Comparison of ENCODE assay signal across 8 cellular contexts in genomic region chr1:225999912-226000337, GRCh38. TPM values are rescaled to one million over a fixed set of nuclear protein-coding genes. Genes with fewer than 3 reads are reported as not detected.
A peak's percentile ranks its signal among the peaks of the same experiment; 100 is the strongest.
DNase-seq lines count a peak whose midpoint lies in the region; ATAC-seq, FAIRE-seq and TF ChIP-seq lines count a peak whose summit lies in the region.

No MANE protein-coding gene starts in this region.

- POLR2A ChIA-PET in Caco-2 (lab: Charles Lee): interaction anchor here (0.5 to 1.4 kb wide), 8 partner anchors 11 to 222 kb away, joined by 4 to 34 read pairs (median 7); partner anchors contain the start of genes H3-3A, PYCR2 and SRP9

- 28% methylated on average over 10 of the region's 10 CpGs for WGBS in prostate gland

- TSS peak; percentile 99 for BruUV-seq in Caco-2 (replicated peaks; lab: Mats Ljungman, UMichigan)

- H3K36me3 ChIP-seq in Caco-2 (ENCODE audit: control insufficient read depth, insufficient read depth, low read length) (no peaks in the 10 kb centered on the region), prostate gland (no peaks in the 10 kb centered on the region)

- peaks cover 13% of the 10 kb centered on the region for H3K4me1 Mint-ChIP-seq in Caco-2 (ENCODE audit: low read depth, unreplicated experiment)

- DNase-seq in Caco-2: no peak
- peak; percentile 27 for DNase-seq in T-helper 22 cell (ENCODE audit: low read depth)
- peak; percentile 26 for DNase-seq in fibroblast of gingiva (ENCODE audit: low read depth)
- DNase-seq in prostate gland (ENCODE audit: low spot score): no peak
- no peak for DNase-seq in urothelium cell line (ENCODE audit: low spot score)
- no peak for DNase-seq in HCEC 1CT

- intact Hi-C loops in Caco-2 (cut with micrococcal nuclease; ENCODE audit: unreplicated experiment): loop anchor here (1.0 to 5.0 kb wide), 2 partner anchors 62 to 122 kb away; partner anchors contain the start of gene H3-3A
- intact Hi-C loops in prostate gland (cut with DNase I): loop anchor here (2.0 kb wide), 1 partner anchor 65 kb away; no protein-coding TSS in a partner anchor

- peak overlapping the region; percentile 99 for H3K27ac Mint-ChIP-seq in Caco-2 (ENCODE audit: unreplicated experiment)

- no peaks in the 10 kb centered on the region for H3K27me3 ChIP-seq in Caco-2 (replicated peaks; ENCODE audit: control insufficient read depth, insufficient read depth, low read length)
- no peaks in the 10 kb centered on the region for H3K27me3 ChIP-seq in prostate gland (replicated peaks; ENCODE audit: insufficient read depth)

- no peaks in the 10 kb centered on the region for H3K27me3 Mint-ChIP-seq in Caco-2 (ENCODE audit: insufficient read depth, unreplicated experiment)

- peak overlapping the region; percentile 90 to 93 for H3K27ac ChIP-seq in prostate gland

- TF ChIP-seq CTCF in Caco-2 (IDR thresholded peaks at IDR 0.05; ENCODE audit: insufficient read depth in 1 of 2, low read depth in 1 of 2, low read length in 1 of 2, severe bottlenecking in 1 of 2, unreplicated experiment in 1 of 2) (no peak), prostate gland (IDR thresholded peaks at IDR 0.05) (no peak)

- CTCF ChIA-PET in Caco-2 (lab: Charles Lee): interaction anchor here (1.1 to 1.3 kb wide), 2 partner anchors 13 to 63 kb away, joined by 3 to 5 read pairs; no protein-coding TSS in a partner anchor

- TF ChIP-seq POLR2A in prostate gland (IDR thresholded peaks at IDR 0.05): no peak

- H3K4me3 Mint-ChIP-seq in Caco-2 (ENCODE audit: unreplicated experiment): peak overlapping the region; percentile 96

- H3K4me3 ChIP-seq in Caco-2 (ENCODE audit: low read depth, low read length) (peak overlapping the region; percentile 39), prostate gland (peak overlapping the region; percentile 66)

- no peak for FAIRE-seq in urothelium cell line (lab: Jason Lieb, UNC)

- H3K4me1 ChIP-seq in Caco-2 (peaks cover 17% of the 10 kb centered on the region), prostate gland (replicated peaks) (peaks cover 12% of the 10 kb centered on the region)

- peaks cover 27% of the 10 kb centered on the region for H3K36me3 Mint-ChIP-seq in Caco-2 (ENCODE audit: insufficient read depth, unreplicated experiment)

- no peaks in the 10 kb centered on the region for H3K9me3 Mint-ChIP-seq in Caco-2 (ENCODE audit: unreplicated experiment)

- ATAC-seq in GM19328 (IDR thresholded peaks at IDR 0.05; ENCODE audit: unreplicated experiment): peak; percentile 9
- ATAC-seq in HG03342 (IDR thresholded peaks at IDR 0.05; ENCODE audit: unreplicated experiment): peak; percentile 41

- H3K9me3 ChIP-seq in Caco-2: no peaks in the 10 kb centered on the region
- H3K9me3 ChIP-seq in prostate gland: no peaks in the 10 kb centered on the region

RNA-seq across cellular contexts. Expression of gene SDE2, which starts 0.8 kb away (rescaled TPM):
- total RNA-seq in Caco-2 (2022) (16.6 and 18.6 TPM in 2 replicates), prostate gland (10 to 100 TPM; 19.9 to 24.8 TPM)

RNA-seq across cellular contexts. Expression of gene LEFTY2, which starts 58.9 kb away (rescaled TPM):
- total RNA-seq in Caco-2 (2022) (not detected in 2 replicates), prostate gland (1 to 10 TPM in 1 of 2 donors, not detected in 1; 7.9 TPM)

Comparison
In these comparisons a context has a peak if more than half of its experiments do, and no peak if none do; other contexts are left out.
1. DNase-seq: peak in T-helper 22 cell (single experiment) and fibroblast of gingiva (single experiment); none in Caco-2 (0 of 2), prostate gland (single experiment), urothelium cell line (single experiment) and HCEC 1CT (single experiment).